Comparison of ENCODE assay signal across 8 cellular contexts in the genomic region with DNA sequence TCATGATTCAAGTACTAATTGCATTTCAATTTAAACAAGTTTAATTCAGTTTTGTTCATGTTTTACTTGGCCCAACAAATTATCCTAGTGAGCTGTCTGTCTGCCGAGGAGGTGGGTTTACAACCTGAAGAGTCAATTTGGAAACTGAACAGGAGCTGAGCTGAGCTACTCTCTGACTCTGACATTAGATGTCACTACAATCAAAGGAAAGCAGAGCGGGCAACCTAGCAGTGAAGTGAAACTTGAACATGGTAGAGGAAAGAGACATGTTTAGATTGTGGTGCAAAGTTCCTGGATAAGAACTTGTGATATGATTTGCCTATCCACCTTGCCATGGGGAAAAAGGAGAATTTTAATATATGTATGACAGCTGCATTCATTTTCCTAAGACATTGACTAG. TPM values are rescaled to one million over a fixed set of nuclear protein-coding genes. Genes with fewer than 3 reads are reported as not detected.
DNase-seq lines count a peak whose midpoint lies in the region; ATAC-seq and TF ChIP-seq lines count a peak whose summit lies in the region.

No MANE protein-coding gene starts in this region.

- DNase-seq in Daoy (ENCODE audit: low read depth) (peak; percentile 48), NCI-H1092 (lab: John Stamatoyannopoulos, UW) (peak; percentile 55), iPS-NIHi11 (ENCODE audit: low spot score) (peak; percentile 29), superior temporal gyrus (ENCODE audit: extremely low spot score) (peak; percentile 57), glutamatergic neuron (no peak), SKM-1 (lab: John Stamatoyannopoulos, UW; ENCODE audit: unreplicated experiment) (no peak)

- H3K36me3 Mint-ChIP-seq in activated T-helper 17 cell treated with anti-CD3 and anti-CD28 coated beads, Interleukin-2, amount 50 U/mL, for 72 hours (ENCODE audit: low read depth), result no peaks in the 10 kb centered on the region
- H3K36me3 Mint-ChIP-seq in glutamatergic neuron (ENCODE audit: unreplicated experiment), result no peaks in the 10 kb centered on the region

- H3K4me1 Mint-ChIP-seq in activated T-helper 17 cell treated with anti-CD3 and anti-CD28 coated beads, Interleukin-2, amount 50 U/mL, for 72 hours, result peaks cover 6% of the 10 kb centered on the region
- peaks cover 8% of the 10 kb centered on the region for H3K4me1 Mint-ChIP-seq in glutamatergic neuron (ENCODE audit: low read depth, unreplicated experiment)

- TF ChIP-seq CTCF in glutamatergic neuron (IDR thresholded peaks at IDR 0.05; ENCODE audit: partially characterized antibody, unreplicated experiment), result no peak

- no peaks in the 10 kb centered on the region for H3K9me3 Mint-ChIP-seq in activated T-helper 17 cell treated with anti-CD3 and anti-CD28 coated beads, Interleukin-2, amount 50 U/mL, for 72 hours
- peaks cover 5% of the 10 kb centered on the region for H3K9me3 Mint-ChIP-seq in glutamatergic neuron (ENCODE audit: unreplicated experiment)

- peak; percentile 61 for ATAC-seq in GM21529 (IDR thresholded peaks at IDR 0.05; ENCODE audit: unreplicated experiment)
- ATAC-seq in activated T-helper 17 cell treated with anti-CD3 and anti-CD28 coated beads, Interleukin-2, amount 50 U/mL, for 72 hours (replicated peaks), result peak; percentile 52

- peaks cover 3% of the 10 kb centered on the region for H3K27me3 Mint-ChIP-seq in activated T-helper 17 cell treated with anti-CD3 and anti-CD28 coated beads, Interleukin-2, amount 50 U/mL, for 72 hours
- no peaks in the 10 kb centered on the region for H3K27me3 Mint-ChIP-seq in glutamatergic neuron (ENCODE audit: unreplicated experiment)

- no peak overlapping the region for H3K27ac Mint-ChIP-seq in activated T-helper 17 cell treated with anti-CD3 and anti-CD28 coated beads, Interleukin-2, amount 50 U/mL, for 72 hours
- no peak overlapping the region for H3K27ac Mint-ChIP-seq in glutamatergic neuron (ENCODE audit: unreplicated experiment)

- H3K4me3 Mint-ChIP-seq in activated T-helper 17 cell treated with anti-CD3 and anti-CD28 coated beads, Interleukin-2, amount 50 U/mL, for 72 hours, result no peak overlapping the region
- no peak overlapping the region for H3K4me3 Mint-ChIP-seq in glutamatergic neuron (ENCODE audit: unreplicated experiment)

RNA-seq across cellular contexts. Expression of a gene that starts 9.6 kb away (rescaled TPM):
- total RNA-seq in Daoy (2014; rRNA removed; shearing (Covaris generic)), result not detected in 2 replicates
- not detected for total RNA-seq in activated T-helper 17 cell treated with anti-CD3 and anti-CD28 coated beads, Interleukin-2, amount 50 U/mL, for 72 hours
- not detected for total RNA-seq in glutamatergic neuron (ENCODE audit: unreplicated experiment)

Comparison
In these comparisons a context has a peak if more than half of its experiments do, and no peak if none do; other contexts are left out.
1. DNase-seq: peak in Daoy (single experiment), NCI-H1092 (single experiment), iPS-NIHi11 (single experiment) and superior temporal gyrus (single experiment); none in glutamatergic neuron (single experiment) and SKM-1 (single experiment).